11 cellular contexts compared by ENCODE assay signal in the genomic region with DNA sequence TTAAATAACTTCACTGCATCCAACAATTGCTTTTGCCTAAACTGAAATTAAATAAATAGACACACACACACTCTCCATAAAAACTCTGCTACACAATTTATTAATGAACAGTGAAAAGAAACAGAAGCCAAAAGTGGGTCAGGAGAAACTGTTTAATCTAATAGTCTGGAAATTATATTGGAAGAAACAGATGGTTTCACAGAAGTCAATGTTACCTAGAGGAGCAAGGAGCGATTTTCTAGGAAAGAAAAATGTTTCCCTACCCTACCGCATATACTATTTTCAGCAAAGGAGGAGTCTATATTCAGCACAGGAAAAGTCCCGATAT. TPM values are rescaled to one million over a fixed set of nuclear protein-coding genes. Genes with fewer than 3 reads are reported as not detected.
DNase-seq lines count a peak whose midpoint lies in the region; ATAC-seq and TF ChIP-seq lines count a peak whose summit lies in the region.
"Had no signal": no experiment of that assay in that cellular context is flagged by ENCODE, and none has a peak within 500 bp of the region (broad histone marks: within the 10 kb centered on the region; RNA-seq: fewer than 3 reads in every experiment).

No MANE protein-coding gene starts in this region.

- H3K4me1 Mint-ChIP-seq in activated T-cell treated with anti-CD3 and anti-CD28 coated beads, Interleukin-2, amount 50 U/mL, for 24 hours (ENCODE audit: low read depth), result peaks cover 93% of the 10 kb centered on the region

- 83% methylated on average over 3 of the region's 3 CpGs for WGBS in hepatocyte (ENCODE audit: low lambda C conversion rate, missing lambda C conversion rate)
- 55 to 77% (median 72%) methylated on average over 3 of the region's 3 CpGs for WGBS in stomach, 5 donors

- no peaks in the 10 kb centered on the region for H3K27me3 Mint-ChIP-seq in activated T-cell treated with anti-CD3 and anti-CD28 coated beads, Interleukin-2, amount 50 U/mL, for 24 hours

- H3K36me3 ChIP-seq in hepatocyte (replicated peaks; ENCODE audit: insufficient read depth, low read depth), result no peaks in the 10 kb centered on the region
- H3K36me3 ChIP-seq in stomach, result no peaks in the 10 kb centered on the region

- H3K9me3 ChIP-seq in hepatocyte (ENCODE audit: low read depth) (no peaks in the 10 kb centered on the region), stomach (no peaks in the 10 kb centered on the region)

- H3K9me2 ChIP-seq in hepatocyte (replicated peaks; ENCODE audit: insufficient read depth), result no peaks in the 10 kb centered on the region

- TF ChIP-seq EP300 in stomach (IDR thresholded peaks at IDR 0.05), result no peak

- intact Hi-C loops in stomach (cut with DNase I; ENCODE audit: low total_unique reads), result no loop called here

- no peaks in the 10 kb centered on the region for H4K20me1 ChIP-seq in hepatocyte (ENCODE audit: insufficient read depth, poor library complexity, severe bottlenecking)

- peak overlapping the region; percentile 84 for H3K27ac Mint-ChIP-seq in activated T-cell treated with anti-CD3 and anti-CD28 coated beads, Interleukin-2, amount 50 U/mL, for 24 hours

- H3K4me1 ChIP-seq in hepatocyte (ENCODE audit: insufficient read depth), result peaks cover 48% of the 10 kb centered on the region
- H3K4me1 ChIP-seq in stomach, result peaks cover 7 to 40% (median 22%) of the 10 kb centered on the region in 4 donors

- H3K79me2 ChIP-seq in hepatocyte, result no peaks in the 10 kb centered on the region

- H3K27ac ChIP-seq in hepatocyte (peak overlapping the region; percentile 56), stomach (peak overlapping the region in 4 of 5 donors; percentile 18 to 49 (median 23))

- no peak overlapping the region for H3K4me3 ChIP-seq in hepatocyte
- H3K4me3 ChIP-seq in stomach, result no peak overlapping the region

- no peaks in the 10 kb centered on the region for H3K27me3 ChIP-seq in hepatocyte
- no peaks in the 10 kb centered on the region for H3K27me3 ChIP-seq in stomach

- peaks cover 95% of the 10 kb centered on the region for H3K36me3 Mint-ChIP-seq in activated T-cell treated with anti-CD3 and anti-CD28 coated beads, Interleukin-2, amount 50 U/mL, for 24 hours (ENCODE audit: low read depth)

- no peaks in the 10 kb centered on the region for H3K9me3 Mint-ChIP-seq in activated T-cell treated with anti-CD3 and anti-CD28 coated beads, Interleukin-2, amount 50 U/mL, for 24 hours

- peak; percentile 12; the same call in 2 of the 3 replicates for ATAC-seq in SK-N-SH treated with all-trans-retinoic acid at 6 μM for 48 hours

- DNase-seq in activated T-cell treated with anti-CD3 and anti-CD28 coated beads, Interleukin-2, amount 50 U/mL, for 24 hours, result no peak
- DNase-seq in activated T-cell treated with anti-CD3 and anti-CD28 coated beads for 4 hours (no peak), hepatocyte (ENCODE audit: low spot score) (no peak), stomach (no peak), activated gamma-delta T cell treated with Interleukin-2 at 50 U/mL for 16 hours (no peak), superior temporal gyrus (ENCODE audit: extremely low spot score) (no peak), NCI-H2171 (lab: John Stamatoyannopoulos, UW) (no peak)
- DNase-seq: GDM1, NCI-H526 treated with DMSO at 0.1 percent for 48 hours, SW 1271 had no signal

- no peak for TF ChIP-seq CTCF in hepatocyte (IDR thresholded peaks at IDR 0.05; ENCODE audit: poor library complexity)
- TF ChIP-seq CTCF in stomach (IDR thresholded peaks at IDR 0.05), result no peak

- H2AFZ ChIP-seq in hepatocyte, result peak overlapping the region; percentile 15

- H3K4me2 ChIP-seq in hepatocyte, result peak overlapping the region; percentile 57

- H3K4me3 Mint-ChIP-seq in activated T-cell treated with anti-CD3 and anti-CD28 coated beads, Interleukin-2, amount 50 U/mL, for 24 hours, result peak overlapping the region; percentile 37

- no peak for TF ChIP-seq POLR2A in stomach (IDR thresholded peaks at IDR 0.05)

TF ChIP-seq in SK-N-SH treated with all-trans-retinoic acid at 6 μM for 48 hours, 23 proteins besides CTCF, POLR2A, EP300 and RAD21:
- TF ChIP-seq TCF4 (CRISPR knock-in tag; IDR thresholded peaks at IDR 0.05; ENCODE audit: borderline replicate concordance) (peak; percentile 67; the same call in 1 of the 2 replicates), ZFP3 (CRISPR knock-in tag; IDR thresholded peaks at IDR 0.05) (no peak), OSR1 (CRISPR knock-in tag; IDR thresholded peaks at IDR 0.05) (no peak), TSHZ2 (CRISPR knock-in tag; IDR thresholded peaks at IDR 0.05) (no peak)

RNA-seq across cellular contexts. Expression of gene RFTN1, which starts 32.0 kb away (rescaled TPM):
- total RNA-seq in hepatocyte (14.9 and 17.0 TPM in 2 replicates), stomach (100 to 1,000 TPM in 1 of 5 donors, 10 to 100 TPM in 3, 1 to 10 TPM in 1; 4.6 to 103 (median 35.1) TPM)
- polyA plus RNA-seq in hepatocyte (4.4 and 10.0 TPM in 2 replicates), stomach (10 to 100 TPM in 2 of 3 donors, 1 to 10 TPM in 1; 7.1 to 18.6 (median 17.7) TPM)
